ENCODE assay signal across 1 cellular context in genomic region chr1:145708063-145708462, GRCh38.
TF ChIP-seq lines count a peak whose summit lies in the region.

No MANE protein-coding gene starts in this region.

TF ChIP-seq in IMR-90, 13 proteins besides CTCF, POLR2A, EP300 and RAD21 (continued from another document):
- TF ChIP-seq USF2 (IDR thresholded peaks at IDR 0.05; ENCODE audit: low read depth, low read length) (no peak), MAFK (IDR thresholded peaks at IDR 0.05; ENCODE audit: low read depth, low read length) (no peak)
